ENCODE assay signal across 8 cellular contexts in the genomic region with DNA sequence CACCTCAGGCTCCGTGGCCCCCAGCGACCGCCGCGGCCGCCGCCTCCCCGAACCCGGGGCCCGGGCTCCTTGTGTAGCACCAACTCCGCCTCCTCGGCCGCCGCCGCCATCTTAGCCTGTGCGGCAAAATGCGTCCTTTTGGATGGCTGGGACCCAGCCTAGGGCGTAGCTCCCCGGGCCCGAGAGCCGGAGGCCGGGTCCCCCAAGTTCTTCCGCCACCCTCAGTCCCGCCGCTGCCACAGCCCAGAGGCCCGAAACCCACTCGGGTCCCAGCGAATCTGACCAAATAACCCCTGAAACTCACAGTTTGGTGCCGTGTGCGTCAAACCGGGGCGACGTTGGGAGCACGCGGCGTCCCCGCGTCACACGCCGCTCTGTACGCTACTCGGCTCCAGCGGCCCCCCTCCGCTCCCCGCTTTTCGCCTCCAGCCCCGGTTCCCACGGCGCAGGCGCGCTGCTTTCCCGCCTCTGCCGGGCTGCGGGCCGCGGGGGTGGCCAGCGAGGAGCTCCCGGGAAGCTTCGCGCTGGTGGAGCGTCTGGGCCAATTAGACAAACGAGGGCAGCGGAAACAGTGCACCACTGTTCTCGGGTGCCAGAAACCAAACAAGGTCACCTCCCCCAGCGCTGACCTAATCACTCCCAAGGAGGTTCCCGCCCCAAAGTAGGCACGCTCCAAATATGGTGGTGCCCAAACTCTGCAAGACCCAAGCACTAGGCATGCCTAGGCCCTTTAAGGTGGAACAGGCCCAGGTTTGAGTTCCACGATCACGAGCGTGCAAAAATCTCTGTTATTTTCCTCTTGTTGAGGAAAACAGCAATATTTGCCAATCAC. TPM values are rescaled to one million over a fixed set of nuclear protein-coding genes. Genes with fewer than 3 reads are reported as not detected.
DNase-seq lines count a peak whose midpoint lies in the region; ATAC-seq, FAIRE-seq and TF ChIP-seq lines count a peak whose summit lies in the region.

Gene ZNF644, minus strand, starts transcription at position 350 of the 832 bp plus-strand sequence. CDS start 39,682 bp downstream, outside the sequence.

- H3K79me2 ChIP-seq in DND-41 (ENCODE audit: insufficient read depth, low read length) (peaks cover 56% of the 10 kb centered on the region), KMS-11 (ENCODE audit: insufficient read depth, low read depth) (peaks cover 43% of the 10 kb centered on the region)

- TF ChIP-seq CTCF in DND-41 (IDR thresholded peaks at IDR 0.05; ENCODE audit: borderline replicate concordance, extremely low read depth, low read length, poor library complexity, severe bottlenecking) (no peak), KMS-11 (conservative IDR thresholded peaks at IDR 0.05; ENCODE audit: low read depth, low read length) (no peak), esophagus squamous epithelium (IDR thresholded peaks at IDR 0.05) (no peak)

- H3K9me3 ChIP-seq in DND-41 (ENCODE audit: insufficient read depth, low read length, severe bottlenecking) (no peaks in the 10 kb centered on the region), esophagus squamous epithelium (no peaks in the 10 kb centered on the region)

- H3K27me3 ChIP-seq in DND-41 (ENCODE audit: insufficient read depth, low read length, poor library complexity) (no peaks in the 10 kb centered on the region), KMS-11 (ENCODE audit: insufficient read depth, low read depth) (no peaks in the 10 kb centered on the region), esophagus squamous epithelium (no peaks in the 10 kb centered on the region)

- H4K20me1 ChIP-seq in DND-41 (ENCODE audit: insufficient read depth, low read length) (peaks cover 32% of the 10 kb centered on the region), KMS-11 (ENCODE audit: insufficient read depth) (peaks cover 6% of the 10 kb centered on the region; the same call in 1 of the 2 replicates)

- no peaks in the 10 kb centered on the region for H3K27me3 Mint-ChIP-seq in activated T-cell treated with anti-CD3 and anti-CD28 coated beads, Interleukin-2, amount 50 U/mL, for 72 hours (ENCODE audit: low read depth)

- H3K27ac ChIP-seq in DND-41 (ENCODE audit: low read length) (peak within 1 kb of the TSS; percentile 98), KMS-11 (peak within 1 kb of the TSS; percentile 100), esophagus squamous epithelium (peak within 1 kb of the TSS; percentile 97 to 100 (median 100))

- 0% methylated on average over 4 of the region's 70 CpGs; no CpG with 5 or more reads in 1 of the 2 donors for whole genome bisulfite sequencing in esophagus squamous epithelium, 2 donors

- peak; percentile 94 for DNase-seq in DND-41
- DNase-seq in RCC 7860 (ENCODE audit: low spot score), result peak; percentile 82
- DNase-seq in activated T-cell treated with anti-CD3 and anti-CD28 coated beads, Interleukin-2, amount 50 U/mL, for 72 hours, result peak; percentile 91 to 92
- DNase-seq in esophagus squamous epithelium (lab: John Stamatoyannopoulos, UW), result peak; percentile 64
- DNase-seq in myocyte (ENCODE audit: low read depth), result peak; percentile 95
- peak; percentile 85 to 89 for DNase-seq in stimulated activated CD8-positive, alpha-beta memory T cell treated with anti-CD3 and anti-CD28 coated beads, Interleukin-7, amount 100 ng/mL, for 48 hours (ENCODE audit: extremely low read depth in 1 of 2, low read depth in 1 of 2)

- H3K9ac ChIP-seq in DND-41 (ENCODE audit: low read depth, low read length) (peak within 1 kb of the TSS; percentile 94), KMS-11 (peak within 1 kb of the TSS; percentile 100)

- peak within 1 kb of the TSS; percentile 91 to 98 for H3K4me3 Mint-ChIP-seq in activated T-cell treated with anti-CD3 and anti-CD28 coated beads, Interleukin-2, amount 50 U/mL, for 72 hours

- peak; percentile 40 for FAIRE-seq in RCC 7860 (lab: Jason Lieb, UNC)

- intact Hi-C loops in esophagus squamous epithelium (cut with DNase I), result no loop called here

- H3K4me3 ChIP-seq in DND-41 (ENCODE audit: low read depth in 1 of 2, low read length in 2 of 2) (peak within 1 kb of the TSS; percentile 92 to 93), KMS-11 (IDR thresholded peaks at IDR 0.05; ENCODE audit: insufficient read depth, low read depth, low read length) (peak within 1 kb of the TSS; percentile 61), esophagus squamous epithelium (peak within 1 kb of the TSS; percentile 68 to 94 (median 92))

- peak within 1 kb of the TSS; percentile 93 for H2AFZ ChIP-seq in DND-41 (ENCODE audit: low read depth, low read length)
- H2AFZ ChIP-seq in KMS-11 (ENCODE audit: low read depth), result peak within 1 kb of the TSS; percentile 80

- H3K36me3 ChIP-seq in DND-41 (ENCODE audit: insufficient read depth, low read length) (peaks cover 23% of the 10 kb centered on the region), KMS-11 (ENCODE audit: insufficient read depth) (no peaks in the 10 kb centered on the region), esophagus squamous epithelium (no peaks in the 10 kb centered on the region)

- peak within 1 kb of the TSS; percentile 98 for H3K27ac Mint-ChIP-seq in activated T-cell treated with anti-CD3 and anti-CD28 coated beads, Interleukin-2, amount 50 U/mL, for 72 hours

- peaks cover 58% of the 10 kb centered on the region for H3K4me1 Mint-ChIP-seq in activated T-cell treated with anti-CD3 and anti-CD28 coated beads, Interleukin-2, amount 50 U/mL, for 72 hours (ENCODE audit: low read depth)

- TF ChIP-seq POLR2A in esophagus squamous epithelium (IDR thresholded peaks at IDR 0.05), result peak in 3 of 4 donors; percentile 46 to 87 (median 80)

- H3K4me2 ChIP-seq in DND-41 (ENCODE audit: insufficient read depth, low read length), result peak within 1 kb of the TSS; percentile 89
- peak within 1 kb of the TSS; percentile 78 for H3K4me2 ChIP-seq in KMS-11

- H3K4me1 ChIP-seq in DND-41 (ENCODE audit: insufficient read depth, low read length), result peaks cover 54% of the 10 kb centered on the region
- H3K4me1 ChIP-seq in KMS-11 (ENCODE audit: low read depth, poor library complexity, severe bottlenecking), result peaks cover 48% of the 10 kb centered on the region
- peaks cover 4 to 52% (median 12%) of the 10 kb centered on the region in 3 donors for H3K4me1 ChIP-seq in esophagus squamous epithelium

- peak; percentile 83 for ATAC-seq in DND-41 (ENCODE audit: insufficient read depth, low read depth)
- ATAC-seq in GM21786 (IDR thresholded peaks at IDR 0.05; ENCODE audit: unreplicated experiment), result peak; percentile 78
- ATAC-seq in activated T-cell treated with anti-CD3 and anti-CD28 coated beads, Interleukin-2, amount 50 U/mL, for 72 hours (replicated peaks in 1 of 2), result peak; percentile 86 to 87

- no peaks in the 10 kb centered on the region for H3K9me3 Mint-ChIP-seq in activated T-cell treated with anti-CD3 and anti-CD28 coated beads, Interleukin-2, amount 50 U/mL, for 72 hours

- H3K36me3 Mint-ChIP-seq in activated T-cell treated with anti-CD3 and anti-CD28 coated beads, Interleukin-2, amount 50 U/mL, for 72 hours (ENCODE audit: insufficient read depth in 2 of 2), result peaks cover 3 to 11% of the 10 kb centered on the region in 2 donors

RNA-seq across cellular contexts. Expression of gene ZNF644, which starts in this region (rescaled TPM):
- 10 to 100 TPM; 54.7 to 68.6 TPM for total RNA-seq in activated T-cell treated with anti-CD3 and anti-CD28 coated beads, Interleukin-2, amount 50 U/mL, for 72 hours
- total RNA-seq in esophagus squamous epithelium (10 to 100 TPM; 19.6 to 51.3 (median 31.5) TPM), myocyte (53.3 and 62.1 TPM in 2 replicates)
- 8.1 TPM for polyA plus RNA-seq in myocyte (2012)

Comparison
In these comparisons a context has a peak if more than half of its experiments do, and no peak if none do; other contexts are left out.
1. Peak in every context shown above with its lines: DNase-seq, ATAC-seq, H3K4me3 ChIP-seq and H3K27ac ChIP-seq.